Comparison of ENCODE assay signal across 19 cellular contexts in the genomic region with DNA sequence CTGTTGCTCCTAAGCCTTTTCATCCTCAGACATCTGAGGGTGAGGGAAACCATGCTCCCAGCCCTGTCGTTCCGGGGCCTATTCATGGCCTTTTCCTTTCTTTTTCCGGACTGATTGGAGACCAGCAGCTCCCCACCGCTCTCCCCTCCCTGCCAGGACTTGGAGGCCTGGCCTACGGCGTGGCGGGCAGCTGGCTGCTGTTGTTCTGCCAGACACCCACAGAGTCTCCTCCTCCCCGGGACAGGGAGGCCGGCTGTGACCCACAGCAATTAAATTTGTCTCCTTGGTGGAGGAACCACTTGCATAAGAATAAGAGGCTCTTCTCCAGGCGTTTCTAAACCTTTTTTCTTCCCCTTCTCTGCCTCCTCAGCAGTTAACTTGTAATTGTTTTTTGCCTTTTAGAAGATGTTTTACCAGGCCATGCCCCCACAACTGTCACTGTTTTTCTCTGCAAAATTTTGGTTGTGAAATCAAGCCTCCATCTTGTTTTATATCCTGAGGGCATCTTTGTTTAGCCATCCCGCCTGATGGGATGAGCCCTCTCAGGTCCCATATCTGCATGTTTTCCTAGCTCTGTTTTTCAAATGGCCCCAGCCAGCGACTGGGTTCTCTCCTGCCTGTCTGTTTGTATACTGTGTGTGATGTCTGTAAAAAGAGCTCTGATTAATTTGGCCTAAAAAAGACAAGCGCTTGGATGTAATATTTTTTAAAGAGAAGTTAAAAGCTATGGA.
DNase-seq lines count a peak whose midpoint lies in the region; ATAC-seq and TF ChIP-seq lines count a peak whose summit lies in the region.
"Had no signal": no experiment of that assay in that cellular context is flagged by ENCODE, and none has a peak within 500 bp of the region (broad histone marks: within the 10 kb centered on the region; RNA-seq: fewer than 3 reads in every experiment).

No MANE protein-coding gene starts in this region.

- H3K27me3 ChIP-seq in H9 (ENCODE audit: insufficient read depth, low read length), result no peaks in the 10 kb centered on the region
- H3K27me3 ChIP-seq in iPS DF 6.9 (ENCODE audit: control insufficient read depth, insufficient read depth, low read length), result no peaks in the 10 kb centered on the region
- no peaks in the 10 kb centered on the region for H3K27me3 ChIP-seq in neuronal stem cell (ENCODE audit: control insufficient read depth in 3 of 3, insufficient read depth in 3 of 3, low read depth in 1 of 3, low read length in 3 of 3)
- H3K27me3 ChIP-seq in spleen (replicated peaks in 1 of 7), result no peaks in the 10 kb centered on the region
- H3K27me3 ChIP-seq: body of pancreas, colonic mucosa, heart right ventricle, tibial artery had no signal

- H3K4me2 ChIP-seq in H9 (ENCODE audit: insufficient read depth, insufficient read length, low read length) (no peak overlapping the region), neuronal stem cell (ENCODE audit: insufficient read depth, low read length, poor library complexity, severe bottlenecking) (no peak overlapping the region)
- H3K4me2 ChIP-seq: PC-9 had no signal

- no peaks in the 10 kb centered on the region for H4K20me1 ChIP-seq in H9 (ENCODE audit: control insufficient read depth, insufficient read depth, insufficient read length)

- no CpG with 5 or more reads among the region's 13 CpGs for whole genome bisulfite sequencing in H9 (ENCODE audit: extremely low coverage, insufficient read length, low lambda C conversion rate)
- WGBS in iPS DF 6.9 (ENCODE audit: insufficient coverage, insufficient read length), result no CpG with 5 or more reads among the region's 13 CpGs
- no CpG with 5 or more reads among the region's 13 CpGs for WGBS in neuronal stem cell (ENCODE audit: extremely low coverage in 2 of 2, insufficient read length in 2 of 2, insufficient replicate concordance in 1 of 2), 2 donors
- 48 to 56% (median 51%) methylated on average over 13 of the region's 13 CpGs for WGBS in spleen, 5 donors

- H4K8ac ChIP-seq in H9 (replicated peaks; ENCODE audit: insufficient read length, low read depth, low read length) (no peak overlapping the region), neuronal stem cell (ENCODE audit: low read depth, low read length) (no peak overlapping the region)

- no peak overlapping the region for H2BK120ac ChIP-seq in H9 (ENCODE audit: low read depth, low read length, poor library complexity, severe bottlenecking)
- no peak overlapping the region for H2BK120ac ChIP-seq in neuronal stem cell (ENCODE audit: low read depth, low read length)

- H3K4ac ChIP-seq in H9 (ENCODE audit: low read depth, low read length) (no peak overlapping the region), neuronal stem cell (ENCODE audit: low read length) (no peak overlapping the region)

- H3K79me1 ChIP-seq in H9 (ENCODE audit: insufficient read depth, low read depth, low read length, poor library complexity, severe bottlenecking) (no peaks in the 10 kb centered on the region), neuronal stem cell (ENCODE audit: low read depth, low read length) (no peaks in the 10 kb centered on the region)

- H2BK5ac ChIP-seq in H9 (ENCODE audit: insufficient read length, low read length) (no peak overlapping the region), neuronal stem cell (ENCODE audit: low read length) (no peak overlapping the region)

- H2BK20ac ChIP-seq in H9 (ENCODE audit: low read depth, low read length, poor library complexity, severe bottlenecking), result no peak overlapping the region

- H3K4me1 ChIP-seq in H9 (ENCODE audit: insufficient read depth, low read length), result peaks cover 2% of the 10 kb centered on the region; the same call in 1 of the 2 replicates
- H3K4me1 ChIP-seq in iPS DF 6.9 (ENCODE audit: control insufficient read depth, insufficient read depth, low read length), result peaks cover 2% of the 10 kb centered on the region; the same call in 1 of the 2 replicates
- peaks cover 1 to 5% of the 10 kb centered on the region in 2 donors for H3K4me1 ChIP-seq in neuronal stem cell (ENCODE audit: control insufficient read depth in 2 of 2, insufficient read depth in 1 of 2, low read depth in 1 of 2, low read length in 2 of 2)
- no peaks in the 10 kb centered on the region for H3K4me1 ChIP-seq in spleen
- H3K4me1 ChIP-seq: body of pancreas, colonic mucosa, heart right ventricle, tibial artery had no signal

- H3K36me3 ChIP-seq in iPS DF 6.9 (ENCODE audit: control insufficient read depth, insufficient read depth, low read length), result no peaks in the 10 kb centered on the region
- no peaks in the 10 kb centered on the region for H3K36me3 ChIP-seq in neuronal stem cell (replicated peaks in 1 of 2; ENCODE audit: control insufficient read depth in 2 of 2, insufficient read depth in 2 of 2, low read length in 2 of 2)
- no peaks in the 10 kb centered on the region for H3K36me3 ChIP-seq in spleen
- H3K36me3 ChIP-seq: colonic mucosa, heart right ventricle, tibial artery had no signal

- H3K9me3 Mint-ChIP-seq in H9, result no peaks in the 10 kb centered on the region; a peak in 1 of 5 replicates

- no peak overlapping the region for H4K5ac ChIP-seq in H9 (ENCODE audit: insufficient read length, low read depth, low read length)

- H3K14ac ChIP-seq in H9 (ENCODE audit: insufficient read depth, low read length) (peak overlapping the region; percentile 18; the same call in 1 of the 2 replicates), neuronal stem cell (ENCODE audit: low read length) (no peak overlapping the region)

- H3K9me3 ChIP-seq in H9 (ENCODE audit: control insufficient read depth, low read depth, low read length), result no peaks in the 10 kb centered on the region
- no peaks in the 10 kb centered on the region for H3K9me3 ChIP-seq in iPS DF 6.9 (ENCODE audit: control insufficient read depth, insufficient read depth, low read length)
- no peaks in the 10 kb centered on the region for H3K9me3 ChIP-seq in neuronal stem cell (replicated peaks in 1 of 2; ENCODE audit: control insufficient read depth in 2 of 2, insufficient read depth in 1 of 2, low read depth in 1 of 2, low read length in 2 of 2)
- peaks cover 0 to 17% (median 4%) of the 10 kb centered on the region in 8 donors for H3K9me3 ChIP-seq in spleen
- H3K9me3 ChIP-seq: body of pancreas, colonic mucosa, tibial artery had no signal

- no peak overlapping the region for H3K56ac ChIP-seq in H9 (ENCODE audit: insufficient read length, low read depth, low read length)

- peaks cover 4% of the 10 kb centered on the region; the same call in 1 of the 2 replicates for H3K27me3 Mint-ChIP-seq in H9 (ENCODE audit: low read depth)
- H3K27me3 Mint-ChIP-seq: activated naive CD4-positive, alpha-beta T cell treated with anti-CD3 and anti-CD28 coated beads, Interleukin-2, amount 50 U/mL, for 24 hours; B cell had no signal

- H3K23me2 ChIP-seq in H9 (ENCODE audit: insufficient read length, low read depth, low read length, poor library complexity, severe bottlenecking), result no peaks in the 10 kb centered on the region

- H3T11ph ChIP-seq in H9 (ENCODE audit: low read length), result no peak overlapping the region

- H3K36me3 Mint-ChIP-seq in H9 (ENCODE audit: insufficient read depth in 1 of 3, low read depth in 3 of 3), result no peaks in the 10 kb centered on the region; a peak in 1 of 7 replicates
- H3K36me3 Mint-ChIP-seq: activated naive CD4-positive, alpha-beta T cell treated with anti-CD3 and anti-CD28 coated beads, Interleukin-2, amount 50 U/mL, for 24 hours had no signal

- H3K4me1 Mint-ChIP-seq in H9, result peaks cover 30 to 41% of the 10 kb centered on the region in 2 experiments
- H3K4me1 Mint-ChIP-seq: activated naive CD4-positive, alpha-beta T cell treated with anti-CD3 and anti-CD28 coated beads, Interleukin-2, amount 50 U/mL, for 24 hours; B cell had no signal

- H2BK12ac ChIP-seq in H9 (ENCODE audit: insufficient read length, low read depth, low read length) (no peak overlapping the region), neuronal stem cell (ENCODE audit: low read length) (no peak overlapping the region)

- H3K27ac Mint-ChIP-seq in H9, result peak overlapping the region; percentile 53 to 90 (median 64)
- H3K27ac Mint-ChIP-seq: activated naive CD4-positive, alpha-beta T cell treated with anti-CD3 and anti-CD28 coated beads, Interleukin-2, amount 50 U/mL, for 24 hours; B cell had no signal

- intact Hi-C loops in spleen (cut with DNase I; ENCODE audit: low total_unique reads), result no loop called here

- H3K23ac ChIP-seq in H9 (ENCODE audit: insufficient read length, low read depth, low read length) (no peak overlapping the region), neuronal stem cell (ENCODE audit: low read depth, low read length, poor library complexity) (no peak overlapping the region)

- no peak for TF ChIP-seq CTCF in H9 (conservative IDR thresholded peaks at IDR 0.05)
- TF ChIP-seq CTCF in spleen (IDR thresholded peaks at IDR 0.05 in 8 of 11, conservative IDR thresholded peaks at IDR 0.05 in 3 of 11), result no peak

- H2BK15ac ChIP-seq in H9 (ENCODE audit: low read depth, low read length) (no peak overlapping the region), neuronal stem cell (ENCODE audit: low read length) (no peak overlapping the region)

- no peak for ATAC-seq in GM18498 (IDR thresholded peaks at IDR 0.05; ENCODE audit: unreplicated experiment)
- ATAC-seq: body of pancreas had no signal

- H4K91ac ChIP-seq in H9 (ENCODE audit: insufficient read length, low read depth, low read length) (no peak overlapping the region), neuronal stem cell (ENCODE audit: low read depth, low read length, poor library complexity) (no peak overlapping the region)

- DNase-seq in H9 (peak; percentile 76), SHP77 treated with DMSO at 0.1 percent for 48 hours (lab: John Stamatoyannopoulos, UW) (peak; percentile 71), iPS DF 6.9 (ENCODE audit: low read depth, low spot score) (peak; percentile 13), neuronal stem cell (ENCODE audit: low spot score) (peak; percentile 52), spleen (no peak), NCI-H2171 (lab: John Stamatoyannopoulos, UW) (no peak)
- DNase-seq: activated CD4-positive, alpha-beta T cell treated with anti-CD3 and anti-CD28 coated beads for 1 hour; body of pancreas; colonic mucosa; COR-L47; EL; heart right ventricle; NCI-H1417; PC-9; stimulated activated naive CD4-positive, alpha-beta T cell treated with Interleukin-2 at 50 U/mL for 16 hours; tibial artery had no signal

- H2AFZ ChIP-seq in H9 (ENCODE audit: low read length), result no peak overlapping the region
- peak overlapping the region; percentile 89 for H2AFZ ChIP-seq in neuronal stem cell (ENCODE audit: low read length)
- H2AFZ ChIP-seq: PC-9 had no signal

- TF ChIP-seq POLR2A in spleen (IDR thresholded peaks at IDR 0.05), result no peak

- H2AK5ac ChIP-seq in H9 (ENCODE audit: insufficient read length, low read length) (no peak overlapping the region), neuronal stem cell (ENCODE audit: low read depth, low read length) (no peak overlapping the region)

- no peaks in the 10 kb centered on the region for H3K79me2 ChIP-seq in H9 (ENCODE audit: insufficient read depth, low read length)

- H3K27ac ChIP-seq in H9 (ENCODE audit: insufficient read length, low read depth, low read length), result no peak overlapping the region
- H3K27ac ChIP-seq in iPS DF 6.9 (ENCODE audit: low read length), result no peak overlapping the region
- peak overlapping the region; percentile 39 for H3K27ac ChIP-seq in neuronal stem cell (replicated peaks; ENCODE audit: low read length)
- H3K27ac ChIP-seq in spleen, result no peak overlapping the region
- H3K27ac ChIP-seq: body of pancreas, colonic mucosa, heart right ventricle, PC-9, tibial artery had no signal

- H3K18ac ChIP-seq in H9 (ENCODE audit: insufficient read length, low read depth, low read length) (no peak overlapping the region), neuronal stem cell (ENCODE audit: low read length) (peak overlapping the region; percentile 6)

- H3K9ac ChIP-seq in H9 (ENCODE audit: extremely low read depth, insufficient read length, low read length) (no peak overlapping the region), neuronal stem cell (ENCODE audit: low read depth, low read length, poor library complexity) (no peak overlapping the region)

- no peak overlapping the region for H3K4me3 ChIP-seq in iPS DF 6.9 (ENCODE audit: low read length)
- H3K4me3 ChIP-seq in neuronal stem cell (ENCODE audit: low read length in 2 of 2), result no peak overlapping the region
- H3K4me3 ChIP-seq in spleen, result no peak overlapping the region
- H3K4me3 ChIP-seq: body of pancreas, colonic mucosa, heart right ventricle, PC-9, tibial artery had no signal

- H3K4me3 Mint-ChIP-seq in H9, result peak overlapping the region; percentile 3 to 65; a peak in 4 of 5 replicates
- H3K4me3 Mint-ChIP-seq: activated naive CD4-positive, alpha-beta T cell treated with anti-CD3 and anti-CD28 coated beads, Interleukin-2, amount 50 U/mL, for 24 hours; B cell had no signal

Comparison
In these comparisons a context has a peak if more than half of its experiments do, and no peak if none do; other contexts are left out.
1. DNase-seq: peak in H9 (single experiment), SHP77 treated with DMSO at 0.1 percent for 48 hours (single experiment), iPS DF 6.9 (single experiment) and neuronal stem cell (single experiment); none in spleen (single experiment) and NCI-H2171 (single experiment).